ENCODE assay signal across 22 cellular contexts in genomic region chr2:30670453-30670852, GRCh38.
DNase-seq lines count a peak whose midpoint lies in the region; ATAC-seq and TF ChIP-seq lines count a peak whose summit lies in the region.
"Had no signal": no experiment of that assay in that cellular context is flagged by ENCODE, and none has a peak within 500 bp of the region (broad histone marks: within the 10 kb centered on the region; RNA-seq: fewer than 3 reads in every experiment).

No MANE protein-coding gene starts in this region.

- H3K4me1 ChIP-seq in Loucy (ENCODE audit: insufficient read depth, low read length, poor library complexity, severe bottlenecking) (no peaks in the 10 kb centered on the region), testis (no peaks in the 10 kb centered on the region), aorta (ENCODE audit: control insufficient read depth in 1 of 2, insufficient read depth in 2 of 2, low read length in 2 of 2) (no peaks in the 10 kb centered on the region), prostate gland (replicated peaks) (no peaks in the 10 kb centered on the region)
- H3K4me1 ChIP-seq: breast epithelium, pancreas had no signal

- H3K9me2 ChIP-seq in Loucy (replicated peaks; ENCODE audit: low read depth, low read length), result no peaks in the 10 kb centered on the region

- H3K27me3 ChIP-seq in Loucy (ENCODE audit: insufficient read depth, low read length, poor library complexity, severe bottlenecking) (no peaks in the 10 kb centered on the region), testis (no peaks in the 10 kb centered on the region), aorta (ENCODE audit: control insufficient read depth in 1 of 2, insufficient read depth in 2 of 2, low read length in 1 of 2) (no peaks in the 10 kb centered on the region), prostate gland (replicated peaks; ENCODE audit: insufficient read depth) (no peaks in the 10 kb centered on the region)
- H3K27me3 ChIP-seq: breast epithelium, pancreas had no signal

- DNase-seq in amniotic epithelial cell (ENCODE audit: low read depth) (peak; percentile 25), lower leg skin (ENCODE audit: low spot score in 2 of 2) (peak; percentile 1 to 17), testis (no peak), aorta (no peak), prostate gland (ENCODE audit: low spot score) (no peak)
- DNase-seq: activated CD4-positive, alpha-beta T cell treated with anti-CD3 and anti-CD28 coated beads, Interleukin-2, amount 50 U/mL, for 48 hours; activated T-cell treated with anti-CD3 and anti-CD28 coated beads, Interleukin-2, amount 50 U/mL, for 1 hour; NCI-H146; NCI-H2171; NCI-H524; NK-92 treated with Interleukin-12 subunit alpha and Interleukin-12 subunit beta, amount 100 ng/mL, for 24 hours; pancreas had no signal

- ATAC-seq in aorta (ENCODE audit: low FRiP score) (no peak), HG03280 (IDR thresholded peaks at IDR 0.05; ENCODE audit: unreplicated experiment) (no peak)
- ATAC-seq: left lobe of liver; natural killer cell treated with Interleukin-12 subunit alpha and Interleukin-12 subunit beta and Interleukin-15 and Interleukin-18, amount 100 ng/mL, for 72 hours; pancreas; sciatic nerve had no signal

- H3K4me3 ChIP-seq in GM12875 (ENCODE audit: low read depth, low read length), result no peak overlapping the region
- no peak overlapping the region for H3K4me3 ChIP-seq in Loucy (ENCODE audit: low read length, poor library complexity, severe bottlenecking)
- no peak overlapping the region for H3K4me3 ChIP-seq in lower leg skin (ENCODE audit: low read depth, poor library complexity, severe bottlenecking)
- no peak overlapping the region for H3K4me3 ChIP-seq in testis
- H3K4me3 ChIP-seq in aorta (ENCODE audit: low read length in 2 of 2), result no peak overlapping the region
- H3K4me3 ChIP-seq in prostate gland, result no peak overlapping the region
- H3K4me3 ChIP-seq: breast epithelium, pancreas, SK-N-MC had no signal

- no peaks in the 10 kb centered on the region for H3F3A ChIP-seq in Loucy (ENCODE audit: low read depth)

- H2AFZ ChIP-seq in Loucy (ENCODE audit: low read length), result no peak overlapping the region

- H3K27ac ChIP-seq in testis (no peak overlapping the region), aorta (ENCODE audit: low read depth in 1 of 2, low read length in 2 of 2) (no peak overlapping the region), prostate gland (no peak overlapping the region)
- H3K27ac ChIP-seq: breast epithelium, C4-2B, pancreas, SK-N-MC, VCaP had no signal

- no peaks in the 10 kb centered on the region for H3K36me3 ChIP-seq in Loucy (ENCODE audit: insufficient read depth, low read length)
- H3K36me3 ChIP-seq in testis (ENCODE audit: low read depth, missing control alignments), result no peaks in the 10 kb centered on the region
- peaks cover 0 to 3% of the 10 kb centered on the region in 2 donors for H3K36me3 ChIP-seq in aorta (ENCODE audit: control insufficient read depth in 1 of 2, insufficient read depth in 2 of 2, low read length in 1 of 2)
- H3K36me3 ChIP-seq in prostate gland, result no peaks in the 10 kb centered on the region
- H3K36me3 ChIP-seq: breast epithelium, pancreas had no signal

- no peaks in the 10 kb centered on the region for H3K79me2 ChIP-seq in Loucy (ENCODE audit: insufficient read depth, low read length)

- 67 to 84% methylated on average over 2 of the region's 2 CpGs for WGBS in lower leg skin, 2 donors
- 86 to 98% methylated on average over 2 of the region's 2 CpGs for WGBS in testis, 2 donors
- 74 to 84% methylated on average over 2 of the region's 2 CpGs for WGBS in aorta, 2 donors
- 98% methylated on average over 2 of the region's 2 CpGs for WGBS in prostate gland

- intact Hi-C loops in lower leg skin (cut with DNase I; ENCODE audit: low total_unique reads) (no loop called here), testis (cut with DNase I; ENCODE audit: low total_unique reads) (no loop called here), aorta (cut with DNase I) (no loop called here), prostate gland (cut with DNase I) (no loop called here)

- no peak for TF ChIP-seq POLR2A in lower leg skin (IDR thresholded peaks at IDR 0.05)
- TF ChIP-seq POLR2A in testis (IDR thresholded peaks at IDR 0.05), result no peak
- TF ChIP-seq POLR2A in prostate gland (IDR thresholded peaks at IDR 0.05), result no peak

- TF ChIP-seq CTCF in GM12875 (IDR thresholded peaks at IDR 0.05; ENCODE audit: borderline replicate concordance, insufficient read depth, low read depth, low read length) (0 out of 2 replicates have a peak, but pooled peaks have one; percentile 3), Loucy (conservative IDR thresholded peaks at IDR 0.05; ENCODE audit: low read length) (peak; percentile 50), lower leg skin (IDR thresholded peaks at IDR 0.05) (no peak), testis (IDR thresholded peaks at IDR 0.05) (no peak), prostate gland (IDR thresholded peaks at IDR 0.05) (no peak)

- H3K9me3 ChIP-seq in Loucy (ENCODE audit: insufficient read depth, low read depth, low read length) (peaks cover 13% of the 10 kb centered on the region), testis (no peaks in the 10 kb centered on the region), aorta (ENCODE audit: control insufficient read depth, low read length) (peaks cover 2% of the 10 kb centered on the region), prostate gland (no peaks in the 10 kb centered on the region)
- H3K9me3 ChIP-seq: pancreas had no signal

- H3K9ac ChIP-seq in Loucy (ENCODE audit: low read depth, low read length, poor library complexity, severe bottlenecking), result no peak overlapping the region

- H4K20me1 ChIP-seq in Loucy (ENCODE audit: insufficient read depth, low read length, poor library complexity, severe bottlenecking), result no peaks in the 10 kb centered on the region

- H3K4me2 ChIP-seq in Loucy (ENCODE audit: low read depth, low read length, poor library complexity, severe bottlenecking), result no peak overlapping the region

Comparison
In these comparisons a context has a peak if more than half of its experiments do, and no peak if none do; other contexts are left out.
1. CTCF ChIP-seq: peak in GM12875 (single experiment) and Loucy (single experiment); none in lower leg skin (0 of 3), testis (0 of 3) and prostate gland (0 of 4).
2. DNase-seq: peak in amniotic epithelial cell (single experiment) and lower leg skin (2 of 2); none in testis (single experiment), aorta (0 of 2) and prostate gland (single experiment).